1 cellular context compared by ENCODE assay signal in the genomic region with DNA sequence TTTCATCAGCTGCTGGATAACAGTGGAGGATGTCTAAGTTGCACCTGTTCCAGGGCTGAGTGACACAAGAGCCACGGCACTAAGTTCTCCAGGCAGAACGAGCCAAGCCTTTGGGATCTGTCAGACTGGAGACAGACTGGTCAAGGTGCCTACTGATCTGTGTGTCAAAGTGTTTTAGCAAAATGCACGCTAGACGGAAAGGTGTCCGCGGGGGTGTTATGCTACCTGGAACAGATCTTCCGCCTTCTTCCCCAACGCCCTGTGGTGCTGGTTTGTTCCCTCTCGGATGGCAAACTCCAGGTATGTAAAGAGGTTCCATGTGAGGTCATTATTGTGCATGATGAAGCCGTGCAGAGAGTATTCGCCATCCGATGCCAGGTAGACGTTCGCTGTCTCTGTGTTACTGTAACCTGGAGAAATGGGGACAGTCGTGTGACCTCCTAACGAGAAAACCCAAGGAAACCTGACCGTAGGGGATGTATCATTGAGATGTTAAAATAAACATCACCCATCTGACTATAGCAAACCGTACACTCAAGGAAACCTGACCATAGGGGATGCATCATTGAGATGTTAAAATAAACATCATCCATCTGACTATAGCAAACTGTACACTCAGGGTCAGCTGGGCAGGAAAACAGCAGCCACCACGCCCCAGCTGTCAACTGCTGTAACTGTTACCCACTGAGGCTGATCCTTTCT.
A peak's percentile ranks its signal among the peaks of the same experiment; 100 is the strongest.
TF ChIP-seq lines count a peak whose summit lies in the region.

No MANE protein-coding gene starts in this region.

TF ChIP-seq in H1, 55 proteins besides CTCF, POLR2A, EP300 and RAD21:
- TF ChIP-seq ZNF274 (IDR thresholded peaks at IDR 0.05; ENCODE audit: borderline replicate concordance, extremely low read depth, low read length) (no peak), POLR2AphosphoS5 (IDR thresholded peaks at IDR 0.05; ENCODE audit: low read depth, low read length) (peak; percentile 54; the same call in 1 of the 2 replicates), BRCA1 (IDR thresholded peaks at IDR 0.05; ENCODE audit: low read depth, low read length) (no peak), SP2 (IDR thresholded peaks at IDR 0.05; ENCODE audit: low read length) (no peak)
